ENCODE assay signal across 28 cellular contexts in genomic region chrX:64350521-64350920, GRCh38.
"Had no signal": no experiment of that assay in that cellular context is flagged by ENCODE, and none has a peak within 500 bp of the region (broad histone marks: within the 10 kb centered on the region; RNA-seq: fewer than 3 reads in every experiment).

No MANE protein-coding gene starts in this region.

- H3K4me3 Mint-ChIP-seq: activated CD4-positive, alpha-beta memory T cell treated with anti-CD3 and anti-CD28 coated beads, Interleukin-2, amount 10 ng/mL, durations not matched to agents 7 days and 5 days; activated CD4-positive, alpha-beta T cell treated with anti-CD3 and anti-CD28 coated beads for 36 hours; activated CD4-positive, alpha-beta T cell treated with anti-CD3 and anti-CD28 coated beads, Interleukin-2, amount 10 ng/mL, durations not matched to agents 7 days and 5 days; activated naive CD8-positive, alpha-beta T cell; activated T-cell treated with anti-CD3 and anti-CD28 coated beads, Interleukin-2, amount 50 U/mL, for 24 hours; activated T-cell treated with anti-CD3 and anti-CD28 coated beads, Interleukin-2, amount 50 U/mL, for 72 hours; endodermal cell had no signal

- H3K4me1 ChIP-seq: colonic mucosa, gastrocnemius medialis, heart left ventricle had no signal

- ATAC-seq: activated CD4-positive, alpha-beta T cell treated with anti-CD3 and anti-CD28 coated beads for 36 hours; activated T-cell treated with anti-CD3 and anti-CD28 coated beads, Interleukin-2, amount 50 U/mL, for 72 hours; esophagus mucosa; gastrocnemius medialis; heart left ventricle had no signal

- H3K4me3 ChIP-seq: colonic mucosa, gastrocnemius medialis, heart left ventricle had no signal

- H3K9me3 Mint-ChIP-seq: activated CD4-positive, alpha-beta T cell treated with anti-CD3 and anti-CD28 coated beads, Interleukin-2, amount 10 ng/mL, durations not matched to agents 7 days and 5 days; activated T-cell treated with anti-CD3 and anti-CD28 coated beads, Interleukin-2, amount 50 U/mL, for 24 hours; activated T-cell treated with anti-CD3 and anti-CD28 coated beads, Interleukin-2, amount 50 U/mL, for 72 hours had no signal

- H3K4me1 Mint-ChIP-seq: activated CD4-positive, alpha-beta memory T cell treated with anti-CD3 and anti-CD28 coated beads, Interleukin-2, amount 10 ng/mL, durations not matched to agents 7 days and 5 days; activated CD4-positive, alpha-beta T cell treated with anti-CD3 and anti-CD28 coated beads for 36 hours; activated CD4-positive, alpha-beta T cell treated with anti-CD3 and anti-CD28 coated beads, Interleukin-2, amount 10 ng/mL, durations not matched to agents 7 days and 5 days; endodermal cell had no signal

- DNase-seq: activated CD4-positive, alpha-beta memory T cell treated with anti-CD3 and anti-CD28 coated beads, Interleukin-2, amount 10 ng/mL, durations not matched to agents 7 days and 5 days; activated CD4-positive, alpha-beta T cell treated with anti-CD3 and anti-CD28 coated beads for 36 hours; activated CD4-positive, alpha-beta T cell treated with anti-CD3 and anti-CD28 coated beads, Interleukin-2, amount 10 ng/mL, durations not matched to agents 7 days and 5 days; activated CD4-positive, alpha-beta T cell treated with anti-CD3 and anti-CD28 coated beads, Interleukin-2, amount 50 U/mL, for 4 hours; activated CD4-positive, CD25-positive, alpha-beta regulatory T cell; activated CD4-positive, CD25-positive, alpha-beta regulatory T cell treated with anti-CD3 and anti-CD28 coated beads, Interleukin-2, amount 50 U/mL, for 72 hours; activated CD8-positive, alpha-beta memory T cell treated with anti-CD3 and anti-CD28 coated beads, Interleukin-2, amount 50 U/mL, for 48 hours; activated effector memory CD4-positive, alpha-beta T cell treated with Interleukin-2 at 50 U/mL for 16 hours; activated gamma-delta T cell treated with Interleukin-2 at 50 U/mL for 16 hours; activated naive CD4-positive, alpha-beta T cell treated with anti-CD3 and anti-CD28 coated beads, Interleukin-2, amount 50 U/mL, for 16 hours; activated naive CD4-positive, alpha-beta T cell treated with Interleukin-2 at 50 U/mL for 16 hours; activated T-cell treated with anti-CD3 and anti-CD28 coated beads for 4 hours; activated T-cell treated with anti-CD3 and anti-CD28 coated beads, Interleukin-2, amount 50 U/mL, for 24 hours; activated T-cell treated with anti-CD3 and anti-CD28 coated beads, Interleukin-2, amount 50 U/mL, for 72 hours; amniotic stem cell; anterior cingulate cortex; brain microvascular endothelial cell; colonic mucosa; effector CD8-positive, alpha-beta T cell; endodermal cell; foreskin fibroblast; gastrocnemius medialis; glutamatergic neuron; heart left ventricle; T-helper 2 cell had no signal

- H3K27ac ChIP-seq: brain microvascular endothelial cell, colonic mucosa, gastrocnemius medialis, heart left ventricle had no signal

- H3K27me3 ChIP-seq: brain microvascular endothelial cell, colonic mucosa, gastrocnemius medialis, heart left ventricle had no signal

- FAIRE-seq: bronchial epithelial cell had no signal

- H3K9me3 ChIP-seq: colonic mucosa, gastrocnemius medialis, heart left ventricle had no signal

- H3K27me3 Mint-ChIP-seq: activated CD4-positive, alpha-beta memory T cell treated with anti-CD3 and anti-CD28 coated beads, Interleukin-2, amount 10 ng/mL, durations not matched to agents 7 days and 5 days; activated CD4-positive, alpha-beta T cell treated with anti-CD3 and anti-CD28 coated beads for 36 hours; activated CD4-positive, alpha-beta T cell treated with anti-CD3 and anti-CD28 coated beads, Interleukin-2, amount 10 ng/mL, durations not matched to agents 7 days and 5 days; activated naive CD8-positive, alpha-beta T cell had no signal

- H3K27ac Mint-ChIP-seq: activated CD4-positive, alpha-beta memory T cell treated with anti-CD3 and anti-CD28 coated beads, Interleukin-2, amount 10 ng/mL, durations not matched to agents 7 days and 5 days; activated CD4-positive, alpha-beta T cell treated with anti-CD3 and anti-CD28 coated beads for 36 hours; activated CD4-positive, alpha-beta T cell treated with anti-CD3 and anti-CD28 coated beads, Interleukin-2, amount 10 ng/mL, durations not matched to agents 7 days and 5 days; activated naive CD8-positive, alpha-beta T cell; activated T-cell treated with anti-CD3 and anti-CD28 coated beads, Interleukin-2, amount 50 U/mL, for 24 hours; activated T-cell treated with anti-CD3 and anti-CD28 coated beads, Interleukin-2, amount 50 U/mL, for 72 hours; endodermal cell had no signal
